In genomic region chr5:154403234-154403633, GRCh38 we compare ENCODE assay signal across 32 cellular contexts.
"Had no signal": no experiment of that assay in that cellular context is flagged by ENCODE, and none has a peak within 500 bp of the region (broad histone marks: within the 10 kb centered on the region; RNA-seq: fewer than 3 reads in every experiment).

No MANE protein-coding gene starts in this region.

- H3K4me3 ChIP-seq: dorsolateral prefrontal cortex, hepatocyte, left lung, lung, pancreas, psoas muscle, right atrium auricular region, thyroid gland, upper lobe of right lung had no signal

- H3K27ac Mint-ChIP-seq: activated CD4-positive, alpha-beta T cell treated with anti-CD3 and anti-CD28 coated beads, Interleukin-2, amount 10 ng/mL, durations not matched to agents 24 days and 14 days; activated CD8-positive, alpha-beta memory T cell treated with anti-CD3 and anti-CD28 coated beads, Interleukin-2, amount 10 ng/mL, durations not matched to agents 7 days and 5 days; activated CD8-positive, alpha-beta T cell treated with anti-CD3 and anti-CD28 coated beads for 36 hours; activated naive CD8-positive, alpha-beta T cell treated with anti-CD3 and anti-CD28 coated beads, Interleukin-2, amount 50 U/mL, for 24 hours; activated T-helper 1 cell treated with anti-CD3 and anti-CD28 coated beads, Interleukin-12 subunit alpha, Interleukin-12 subunit beta, Interleukin-2, Interleukin-4 antibody, amounts not matched to agents 30 ng/mL and 10 ng/mL and 1 ng/mL, durations not matched to agents 14 hours and 24 hours and 36 hours; mesothelial cell of epicardium had no signal

- H3K9me3 ChIP-seq: left lung, neutrophil, pancreas, psoas muscle, right atrium auricular region, thyroid gland, upper lobe of right lung had no signal

- H3K4me3 Mint-ChIP-seq: activated CD4-positive, alpha-beta T cell treated with anti-CD3 and anti-CD28 coated beads, Interleukin-2, amount 10 ng/mL, durations not matched to agents 24 days and 14 days; activated CD8-positive, alpha-beta memory T cell treated with anti-CD3 and anti-CD28 coated beads, Interleukin-2, amount 10 ng/mL, durations not matched to agents 7 days and 5 days; activated CD8-positive, alpha-beta T cell treated with anti-CD3 and anti-CD28 coated beads for 36 hours; activated naive CD8-positive, alpha-beta T cell treated with anti-CD3 and anti-CD28 coated beads, Interleukin-2, amount 50 U/mL, for 24 hours; activated T-helper 1 cell treated with anti-CD3 and anti-CD28 coated beads, Interleukin-12 subunit alpha, Interleukin-12 subunit beta, Interleukin-2, Interleukin-4 antibody, amounts not matched to agents 30 ng/mL and 10 ng/mL and 1 ng/mL, durations not matched to agents 14 hours and 24 hours and 36 hours; effector memory CD8-positive, alpha-beta T cell; mesothelial cell of epicardium; natural killer cell; stimulated activated naive CD8-positive, alpha-beta T cell treated with anti-CD3 and anti-CD28 coated beads, Interleukin-15, Interleukin-2, amounts not matched to agents 100 ng/mL and 50 ng/mL, for 24 hours; T-helper 17 cell had no signal

- H3K4me2 ChIP-seq: hepatocyte had no signal

- H2AFZ ChIP-seq: hepatocyte had no signal

- H3K27me3 Mint-ChIP-seq: activated CD4-positive, alpha-beta T cell treated with anti-CD3 and anti-CD28 coated beads, Interleukin-2, amount 10 ng/mL, durations not matched to agents 24 days and 14 days; activated CD8-positive, alpha-beta memory T cell treated with anti-CD3 and anti-CD28 coated beads, Interleukin-2, amount 10 ng/mL, durations not matched to agents 7 days and 5 days; activated CD8-positive, alpha-beta T cell treated with anti-CD3 and anti-CD28 coated beads for 36 hours; activated naive CD8-positive, alpha-beta T cell treated with anti-CD3 and anti-CD28 coated beads, Interleukin-2, amount 50 U/mL, for 24 hours; effector memory CD8-positive, alpha-beta T cell; stimulated activated naive CD8-positive, alpha-beta T cell treated with anti-CD3 and anti-CD28 coated beads, Interleukin-15, Interleukin-2, amounts not matched to agents 100 ng/mL and 50 ng/mL, for 24 hours; T-helper 17 cell had no signal

- H3K9me3 Mint-ChIP-seq: activated CD4-positive, alpha-beta T cell treated with anti-CD3 and anti-CD28 coated beads, Interleukin-2, amount 10 ng/mL, durations not matched to agents 24 days and 14 days; activated CD8-positive, alpha-beta T cell treated with anti-CD3 and anti-CD28 coated beads for 36 hours; activated naive CD8-positive, alpha-beta T cell treated with anti-CD3 and anti-CD28 coated beads, Interleukin-2, amount 50 U/mL, for 24 hours; activated T-helper 1 cell treated with anti-CD3 and anti-CD28 coated beads, Interleukin-12 subunit alpha, Interleukin-12 subunit beta, Interleukin-2, Interleukin-4 antibody, amounts not matched to agents 30 ng/mL and 10 ng/mL and 1 ng/mL, durations not matched to agents 14 hours and 24 hours and 36 hours; effector memory CD8-positive, alpha-beta T cell; mesothelial cell of epicardium; natural killer cell; stimulated activated naive CD8-positive, alpha-beta T cell treated with anti-CD3 and anti-CD28 coated beads, Interleukin-15, Interleukin-2, amounts not matched to agents 100 ng/mL and 50 ng/mL, for 24 hours had no signal

- H3K27me3 ChIP-seq: dorsolateral prefrontal cortex, hepatocyte, left lung, neutrophil, pancreas, right atrium auricular region, thyroid gland, upper lobe of right lung had no signal

- H3K36me3 Mint-ChIP-seq: activated CD8-positive, alpha-beta memory T cell treated with anti-CD3 and anti-CD28 coated beads, Interleukin-2, amount 10 ng/mL, durations not matched to agents 7 days and 5 days; mesothelial cell of epicardium; natural killer cell had no signal

- DNase-seq: activated CD4-positive, alpha-beta T cell treated with anti-CD3 and anti-CD28 coated beads, Interleukin-2, amount 10 ng/mL, durations not matched to agents 24 days and 14 days; activated CD8-positive, alpha-beta memory T cell treated with anti-CD3 and anti-CD28 coated beads, Interleukin-2, amount 10 ng/mL, durations not matched to agents 7 days and 5 days; activated CD8-positive, alpha-beta T cell treated with anti-CD3 and anti-CD28 coated beads for 36 hours; activated gamma-delta T cell; activated naive CD4-positive, alpha-beta T cell treated with anti-CD3 and anti-CD28 coated beads, Interleukin-2, amount 50 U/mL, for 16 hours; activated naive CD8-positive, alpha-beta T cell treated with anti-CD3 and anti-CD28 coated beads, Interleukin-2, amount 50 U/mL, for 24 hours; activated T-cell treated with anti-CD3 and anti-CD28 coated beads for 4 hours; aorta; central memory CD4-positive, alpha-beta T cell; dorsolateral prefrontal cortex; effector memory CD8-positive, alpha-beta T cell; glutamatergic neuron; kidney glomerular epithelial cell; left lung; natural killer cell; pancreas; psoas muscle; stimulated activated CD4-positive, alpha-beta T cell treated with anti-CD3 and anti-CD28 coated beads, Interleukin-4, amount 100 ng/mL, for 24 hours; substantia nigra; T-helper 17 cell; thyroid gland; upper lobe of right lung had no signal

- H3K36me3 ChIP-seq: pancreas, right atrium auricular region, thyroid gland had no signal

- H3K27ac ChIP-seq: dorsolateral prefrontal cortex, hepatocyte, left lung, neutrophil, pancreas, psoas muscle, right atrium auricular region, thyroid gland, upper lobe of right lung, VCaP had no signal

- ATAC-seq: activated CD4-positive, CD25-positive, alpha-beta regulatory T cell treated with anti-CD3 and anti-CD28 coated beads, Interleukin-2, amount 50 U/mL, for 24 hours; activated CD8-positive, alpha-beta memory T cell treated with anti-CD3 and anti-CD28 coated beads, Interleukin-2, amount 10 ng/mL, durations not matched to agents 7 days and 5 days; activated CD8-positive, alpha-beta T cell treated with anti-CD3 and anti-CD28 coated beads for 36 hours; activated naive CD8-positive, alpha-beta T cell treated with anti-CD3 and anti-CD28 coated beads, Interleukin-2, amount 50 U/mL, for 24 hours; effector memory CD8-positive, alpha-beta T cell; esophagus mucosa; left lung; natural killer cell; pancreas; psoas muscle; T-helper 17 cell; upper lobe of right lung had no signal
